In the genomic region with DNA sequence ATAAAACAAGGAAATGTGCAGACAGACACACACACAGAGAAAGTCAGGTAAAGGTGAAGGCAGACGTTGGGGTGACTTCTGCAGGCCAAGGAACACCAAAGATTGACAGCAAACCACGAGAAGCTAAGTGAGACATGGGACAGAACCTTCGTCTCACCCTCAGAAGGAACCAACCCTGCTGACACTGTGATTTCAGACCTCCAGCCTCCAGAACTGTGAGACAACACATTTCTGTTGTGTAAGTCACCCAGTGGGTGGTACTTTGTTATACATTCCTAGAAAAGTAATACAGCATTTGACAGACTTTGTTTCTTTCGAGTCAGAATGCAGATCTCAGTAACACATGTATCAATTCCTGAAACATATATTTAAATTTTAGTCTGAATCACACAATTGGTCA, we compare ENCODE assay signal across 8 cellular contexts. TPM values are rescaled to one million over a fixed set of nuclear protein-coding genes. Genes with fewer than 3 reads are reported as not detected.
"Had no signal": no experiment of that assay in that cellular context is flagged by ENCODE, and none has a peak within 500 bp of the region (broad histone marks: within the 10 kb centered on the region; RNA-seq: fewer than 3 reads in every experiment).

No MANE protein-coding gene starts in this region.

- DNase-seq: GM23248, GOT3, H7, HFFc6, IMR-90 had no signal

- H2AFZ ChIP-seq: GM23248 had no signal

- H3K9me3 ChIP-seq: HAP-1 had no signal

- H3K9ac ChIP-seq: GM23248 had no signal

- FAIRE-seq: HTR-8/SVneo had no signal

- H3K36me3 ChIP-seq: HAP-1 had no signal

- H3K27ac ChIP-seq: GM23248 had no signal

- ATAC-seq: HCT116 had no signal

- H3K4me3 ChIP-seq: GM23248, HAP-1 had no signal

RNA-seq across cellular contexts. Expression of a gene that starts 7.1 kb away (rescaled TPM):
- total RNA-seq: GM23248, HFFc6, IMR-90 had no signal
- polyA plus RNA-seq: GM23248, IMR-90 had no signal
